ENCODE assay signal across 12 cellular contexts in genomic region chr20:52001999-52002666, GRCh38.
A peak's percentile ranks its signal among the peaks of the same experiment; 100 is the strongest.
DNase-seq lines count a peak whose midpoint lies in the region; ATAC-seq and TF ChIP-seq lines count a peak whose summit lies in the region.
"Had no signal": no experiment of that assay in that cellular context is flagged by ENCODE, and none has a peak within 500 bp of the region (broad histone marks: within the 10 kb centered on the region; RNA-seq: fewer than 3 reads in every experiment).

No MANE protein-coding gene starts in this region.

- no peak overlapping the region for H3K27ac Mint-ChIP-seq in activated T-helper 1 cell treated with anti-CD3 and anti-CD28 coated beads, Interleukin-12 subunit alpha, Interleukin-12 subunit beta, Interleukin-2, Interleukin-4 antibody, amounts not matched to agents 30 ng/mL and 10 ng/mL and 1 ng/mL, durations not matched to agents 14 hours and 24 hours and 36 hours
- H3K27ac Mint-ChIP-seq: dendritic cell treated with granulocyte-macrophage colony-stimulating factor and Interleukin-4, amounts not matched to agents 40 ng/mL and 50 ng/mL, for 4 days had no signal

- CTCF ChIA-PET in BJ (lab: Yijun Ruan, JAX) = no interaction called here
- CTCF ChIA-PET in HEK293T (lab: Yijun Ruan, JAX) = no interaction called here

- H2AFZ ChIP-seq in hepatocyte = peak overlapping the region; percentile 19

- POLR2A ChIA-PET in BJ (lab: Charles Lee) (no interaction called here), HEK293T (lab: Yijun Ruan, JAX) (no interaction called here)

- peaks cover 13% of the 10 kb centered on the region for H3K27me3 Mint-ChIP-seq in activated T-helper 1 cell treated with anti-CD3 and anti-CD28 coated beads, Interleukin-12 subunit alpha, Interleukin-12 subunit beta, Interleukin-2, Interleukin-4 antibody, amounts not matched to agents 30 ng/mL and 10 ng/mL and 1 ng/mL, durations not matched to agents 14 hours and 24 hours and 36 hours (ENCODE audit: insufficient read depth)
- H3K27me3 Mint-ChIP-seq: dendritic cell treated with granulocyte-macrophage colony-stimulating factor and Interleukin-4, amounts not matched to agents 40 ng/mL and 50 ng/mL, for 4 days had no signal

- WGBS in hepatocyte (ENCODE audit: low lambda C conversion rate, missing lambda C conversion rate) = 48% methylated on average over 8 of the region's 8 CpGs

- H3K9me3 ChIP-seq in hepatocyte (ENCODE audit: low read depth) = no peaks in the 10 kb centered on the region

- no peaks in the 10 kb centered on the region for H4K20me1 ChIP-seq in hepatocyte (ENCODE audit: insufficient read depth, poor library complexity, severe bottlenecking)

- H3K27ac ChIP-seq in hepatocyte = peak overlapping the region; percentile 11

- intact Hi-C loops in activated T-helper 1 cell treated with anti-CD3 and anti-CD28 coated beads, Interleukin-12 subunit alpha, Interleukin-12 subunit beta, Interleukin-2, Interleukin-4 antibody, amounts not matched to agents 30 ng/mL and 10 ng/mL and 1 ng/mL, durations not matched to agents 14 hours and 24 hours and 36 hours (cut with micrococcal nuclease) = no loop called here

- ATAC-seq in HG03432 (IDR thresholded peaks at IDR 0.05; ENCODE audit: unreplicated experiment) = no peak
- ATAC-seq: activated T-cell treated with anti-CD3 and anti-CD28 coated beads, Interleukin-2, amount 50 U/mL, for 4 hours had no signal

- no peaks in the 10 kb centered on the region for H3K4me1 Mint-ChIP-seq in activated T-helper 1 cell treated with anti-CD3 and anti-CD28 coated beads, Interleukin-12 subunit alpha, Interleukin-12 subunit beta, Interleukin-2, Interleukin-4 antibody, amounts not matched to agents 30 ng/mL and 10 ng/mL and 1 ng/mL, durations not matched to agents 14 hours and 24 hours and 36 hours (ENCODE audit: low read depth)

- H3K9me3 Mint-ChIP-seq in activated T-helper 1 cell treated with anti-CD3 and anti-CD28 coated beads, Interleukin-12 subunit alpha, Interleukin-12 subunit beta, Interleukin-2, Interleukin-4 antibody, amounts not matched to agents 30 ng/mL and 10 ng/mL and 1 ng/mL, durations not matched to agents 14 hours and 24 hours and 36 hours = no peaks in the 10 kb centered on the region
- H3K9me3 Mint-ChIP-seq: activated T-cell treated with anti-CD3 and anti-CD28 coated beads, Interleukin-2, amount 50 U/mL, for 4 hours had no signal

- H3K4me3 ChIP-seq in BJ (ENCODE audit: low read depth, low read length) (no peak overlapping the region), hepatocyte (no peak overlapping the region)

- no peaks in the 10 kb centered on the region for H3K27me3 ChIP-seq in BJ (ENCODE audit: control insufficient read depth, insufficient read depth, low read length)
- no peaks in the 10 kb centered on the region for H3K27me3 ChIP-seq in hepatocyte

- H3K36me3 ChIP-seq in BJ (ENCODE audit: control insufficient read depth, insufficient read depth, low read length) (no peaks in the 10 kb centered on the region), hepatocyte (replicated peaks; ENCODE audit: insufficient read depth, low read depth) (no peaks in the 10 kb centered on the region)

- H3K36me3 Mint-ChIP-seq in activated T-helper 1 cell treated with anti-CD3 and anti-CD28 coated beads, Interleukin-12 subunit alpha, Interleukin-12 subunit beta, Interleukin-2, Interleukin-4 antibody, amounts not matched to agents 30 ng/mL and 10 ng/mL and 1 ng/mL, durations not matched to agents 14 hours and 24 hours and 36 hours (ENCODE audit: low read depth) = no peaks in the 10 kb centered on the region

- no peaks in the 10 kb centered on the region for H3K79me2 ChIP-seq in hepatocyte

- no peaks in the 10 kb centered on the region for H3K9me2 ChIP-seq in hepatocyte (replicated peaks; ENCODE audit: insufficient read depth)

- H3K4me3 Mint-ChIP-seq in activated T-helper 1 cell treated with anti-CD3 and anti-CD28 coated beads, Interleukin-12 subunit alpha, Interleukin-12 subunit beta, Interleukin-2, Interleukin-4 antibody, amounts not matched to agents 30 ng/mL and 10 ng/mL and 1 ng/mL, durations not matched to agents 14 hours and 24 hours and 36 hours = no peak overlapping the region
- H3K4me3 Mint-ChIP-seq: activated T-cell treated with anti-CD3 and anti-CD28 coated beads, Interleukin-2, amount 50 U/mL, for 4 hours; dendritic cell treated with granulocyte-macrophage colony-stimulating factor and Interleukin-4, amounts not matched to agents 40 ng/mL and 50 ng/mL, for 4 days had no signal

- peak overlapping the region; percentile 36 for H3K4me2 ChIP-seq in hepatocyte

- DNase-seq in BJ (ENCODE audit: low read depth) (no peak), HEK293T (ENCODE audit: extremely low spot score) (peak; percentile 23), RPMI8226 (peak; percentile 54), hepatocyte (ENCODE audit: low spot score) (peak; percentile 21), kidney glomerular epithelial cell (lab: John Stamatoyannopoulos, UW) (no peak), NCI-H1048 (lab: John Stamatoyannopoulos, UW) (no peak)
- no peak for DNase-seq in activated T-helper 1 cell treated with anti-CD3 and anti-CD28 coated beads, Interleukin-12 subunit alpha, Interleukin-12 subunit beta, Interleukin-2, Interleukin-4 antibody, amounts not matched to agents 30 ng/mL and 10 ng/mL and 1 ng/mL, durations not matched to agents 14 hours and 24 hours and 36 hours (ENCODE audit: low spot score)
- DNase-seq: activated T-cell treated with anti-CD3 and anti-CD28 coated beads, Interleukin-2, amount 50 U/mL, for 4 hours; DMS53; stimulated activated naive CD4-positive, alpha-beta T cell treated with Interleukin-2 at 50 U/mL for 16 hours had no signal

- H3K4me1 ChIP-seq in hepatocyte (ENCODE audit: insufficient read depth) = peaks cover 3% of the 10 kb centered on the region

- TF ChIP-seq CTCF in BJ (IDR thresholded peaks at IDR 0.05; ENCODE audit: insufficient read depth, low read depth, low read length) (peak; percentile 20; the same call in 1 of the 2 replicates), hepatocyte (IDR thresholded peaks at IDR 0.05; ENCODE audit: poor library complexity) (no peak)

TF ChIP-seq in HEK293T, 16 proteins besides CTCF, POLR2A, EP300 and RAD21:
- TF ChIP-seq FOXA1 (IDR thresholded peaks at IDR 0.05) = no peak
- no peak for TF ChIP-seq FOXK2 (IDR thresholded peaks at IDR 0.05)
- TF ChIP-seq PKNOX1 (IDR thresholded peaks at IDR 0.05) = no peak
- TF ChIP-seq ARNT (IDR thresholded peaks at IDR 0.05) = no peak

Comparison
In these comparisons a context has a peak if more than half of its experiments do, and no peak if none do; other contexts are left out.
1. DNase-seq: peak in HEK293T (single experiment), RPMI8226 (single experiment) and hepatocyte (single experiment); none in BJ (single experiment), kidney glomerular epithelial cell (single experiment), activated T-helper 1 cell treated with anti-CD3 and anti-CD28 coated beads, Interleukin-12 subunit alpha, Interleukin-12 subunit beta, Interleukin-2, Interleukin-4 antibody, amounts not matched to agents 30 ng/mL and 10 ng/mL and 1 ng/mL, durations not matched to agents 14 hours and 24 hours and 36 hours (single experiment) and NCI-H1048 (single experiment).